In genomic region chr19:7632340-7633203, GRCh38 we compare ENCODE assay signal across 1 cellular context.
TF ChIP-seq lines count a peak whose summit lies in the region.

No MANE protein-coding gene starts in this region.

TF ChIP-seq in K562, 482 proteins besides CTCF, POLR2A, EP300 and RAD21:
- TF ChIP-seq POLR2G (IDR thresholded peaks at IDR 0.05; ENCODE audit: low read depth, low read length): peak; percentile 59
- TF ChIP-seq RBFOX2 (IDR thresholded peaks at IDR 0.05; ENCODE audit: low read depth, low read length): peak; percentile 54; the same call in 1 of the 2 replicates
- no peak for TF ChIP-seq TBL1XR1 (IDR thresholded peaks at IDR 0.05; ENCODE audit: low read length in 2 of 2)
